In genomic region chr10:2913531-2913930, GRCh38 we compare ENCODE assay signal across 23 cellular contexts.
"Had no signal": no experiment of that assay in that cellular context is flagged by ENCODE, and none has a peak within 500 bp of the region (broad histone marks: within the 10 kb centered on the region; RNA-seq: fewer than 3 reads in every experiment).

No MANE protein-coding gene starts in this region.

- H3K27me3 ChIP-seq: neural progenitor cell, pancreas, sigmoid colon, upper lobe of left lung, uterus had no signal

- DNase-seq: cortex of kidney; dorsolateral prefrontal cortex; effector CD8-positive, alpha-beta T cell; heart right ventricle; hypothalamus; left colon; mammary epithelial cell; natural killer cell; occipital lobe; pancreas; retina; sigmoid colon; stimulated activated CD4-positive, alpha-beta T cell treated with anti-CD3 and anti-CD28 coated beads, Interleukin-2, amount 100 ng/mL, for 24 hours; stimulated activated naive CD8-positive, alpha-beta T cell treated with anti-CD3 and anti-CD28 coated beads, Interleukin-15, Interleukin-2, amounts not matched to agents 100 U/mL and 50 U/mL, for 24 hours; tibial artery; upper lobe of left lung; uterus had no signal

- ATAC-seq: esophagus mucosa; heart right ventricle; left colon; natural killer cell; stimulated activated naive CD8-positive, alpha-beta T cell treated with anti-CD3 and anti-CD28 coated beads, Interleukin-15, Interleukin-2, amounts not matched to agents 100 U/mL and 50 U/mL, for 24 hours had no signal

- H3K36me3 ChIP-seq: heart right ventricle, neural progenitor cell, pancreas, prostate gland, sigmoid colon, tibial artery, upper lobe of left lung, uterus had no signal

- H3K4me1 Mint-ChIP-seq: mesothelial cell of epicardium had no signal

- H3K27ac ChIP-seq: dorsolateral prefrontal cortex, heart right ventricle, neural progenitor cell, pancreas, prostate gland, sigmoid colon, skin epidermis, tibial artery, upper lobe of left lung, uterus had no signal

- H3K36me3 Mint-ChIP-seq: mesothelial cell of epicardium, natural killer cell, neural progenitor cell had no signal

- H3K4me3 Mint-ChIP-seq: central memory CD8-positive, alpha-beta T cell; mesothelial cell of epicardium; natural killer cell; neural progenitor cell had no signal

- H3K4me1 ChIP-seq: heart right ventricle, pancreas, prostate gland, sigmoid colon, tibial artery, uterus had no signal

- H3K4me3 ChIP-seq: dorsolateral prefrontal cortex, heart right ventricle, neural progenitor cell, pancreas, prostate gland, sigmoid colon, skin epidermis, tibial artery, upper lobe of left lung, uterus had no signal

- H3K9me3 Mint-ChIP-seq: central memory CD8-positive, alpha-beta T cell; mesothelial cell of epicardium; natural killer cell; neural progenitor cell had no signal

- H3K27ac Mint-ChIP-seq: mesothelial cell of epicardium, natural killer cell, neural progenitor cell had no signal

- H3K9me3 ChIP-seq: heart right ventricle, pancreas, prostate gland, sigmoid colon, tibial artery, upper lobe of left lung, uterus had no signal
